ENCODE assay signal across 38 cellular contexts in genomic region chr16:49414651-49415050, GRCh38. TPM values are rescaled to one million over a fixed set of nuclear protein-coding genes. Genes with fewer than 3 reads are reported as not detected.
"Had no signal": no experiment of that assay in that cellular context is flagged by ENCODE, and none has a peak within 500 bp of the region (broad histone marks: within the 10 kb centered on the region; RNA-seq: fewer than 3 reads in every experiment).

No MANE protein-coding gene starts in this region.

- H3K4me3 ChIP-seq: MG63 had no signal

- H3K27me3 ChIP-seq: MG63 had no signal

- DNase-seq: Karpas-422, Kasumi-1, KG1, MG63, MM.1S, MV-4-11, NCI-H1048, NCI-H1092, NCI-H1092 treated with DMSO at 0.1 percent for 48 hours, NCI-H1105, NCI-H1105 treated with DMSO at 0.1 percent for 48 hours, NCI-H1417, NCI-H1417 treated with DMSO at 0.1 percent for 48 hours, NCI-H1436, NCI-H146, NCI-H1694, NCI-H1694 treated with DMSO at 0.1 percent for 48 hours, NCI-H187, NCI-H187 treated with DMSO at 0.1 percent for 48 hours, NCI-H2029, NCI-H2029 treated with DMSO at 0.1 percent for 48 hours, NCI-H2081, NCI-H2081 treated with DMSO at 0.1 percent for 48 hours, NCI-H2107, NCI-H2171, NCI-H2171 treated with DMSO at 0.1 percent for 48 hours, NCI-H2227 treated with DMSO at 0.1 percent for 48 hours, NCI-H226, NCI-H345, NCI-H446, NCI-H446 treated with DMSO at 0.1 percent for 48 hours, NCI-H510A, NCI-H510A treated with DMSO at 0.1 percent for 48 hours had no signal

- H3K36me3 ChIP-seq: MG63 had no signal

- H3K9me3 ChIP-seq: MG63 had no signal

- H3K27ac ChIP-seq: KMS-11 had no signal

RNA-seq across cellular contexts. Expression of gene C16orf78, which starts 41.0 kb away (rescaled TPM):
- total RNA-seq: LHCN-M2, M059J, MCF 10A, NCI-H460 had no signal
